18 cellular contexts compared by ENCODE assay signal in the genomic region with DNA sequence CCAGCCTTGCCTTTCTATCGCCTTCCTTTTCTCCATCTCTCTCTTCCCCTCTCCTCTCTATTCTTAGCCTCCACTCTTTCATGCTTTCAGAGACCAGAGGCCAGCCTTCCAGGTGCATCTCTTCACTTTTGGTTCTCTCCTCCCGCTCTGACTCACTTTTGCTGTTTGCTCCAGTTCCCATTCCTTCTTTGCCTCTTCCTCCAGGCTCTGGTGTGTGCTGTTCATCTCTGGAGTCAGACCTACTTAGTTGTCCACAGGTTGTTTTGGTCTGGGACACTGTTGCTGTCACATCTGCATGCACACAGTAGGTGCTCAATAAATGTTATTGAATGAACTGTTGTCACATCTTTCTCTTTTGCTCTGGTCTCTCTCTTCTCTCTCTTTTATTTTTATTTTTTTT. TPM values are rescaled to one million over a fixed set of nuclear protein-coding genes. Genes with fewer than 3 reads are reported as not detected.
DNase-seq lines count a peak whose midpoint lies in the region; ATAC-seq and TF ChIP-seq lines count a peak whose summit lies in the region.
"Had no signal": no experiment of that assay in that cellular context is flagged by ENCODE, and none has a peak within 500 bp of the region (broad histone marks: within the 10 kb centered on the region; RNA-seq: fewer than 3 reads in every experiment).

No MANE protein-coding gene starts in this region.

- peaks cover 60% of the 10 kb centered on the region for H3K27me3 Mint-ChIP-seq in activated T-cell treated with anti-CD3 and anti-CD28 coated beads, Interleukin-2, amount 50 U/mL, for 72 hours (ENCODE audit: low read depth)
- peaks cover 84% of the 10 kb centered on the region for H3K27me3 Mint-ChIP-seq in activated T-cell treated with anti-CD3 and anti-CD28 coated beads, Interleukin-2, amount 50 U/mL, for 24 hours
- H3K27me3 Mint-ChIP-seq in GM23338 (ENCODE audit: insufficient read depth, low read depth, poor library complexity) (peaks cover 72% of the 10 kb centered on the region), immature natural killer cell (ENCODE audit: low read depth in 3 of 3) (peaks cover 25 to 48% (median 26%) of the 10 kb centered on the region in 3 donors), neural crest cell (ENCODE audit: low read depth) (peaks cover 91% of the 10 kb centered on the region)

- H3K4me3 Mint-ChIP-seq in activated T-cell treated with anti-CD3 and anti-CD28 coated beads, Interleukin-2, amount 50 U/mL, for 72 hours = peak overlapping the region; percentile 12 to 14
- no peak overlapping the region for H3K4me3 Mint-ChIP-seq in activated T-cell treated with anti-CD3 and anti-CD28 coated beads, Interleukin-2, amount 50 U/mL, for 24 hours
- peak overlapping the region; percentile 13; the same call in 1 of the 3 replicates for H3K4me3 Mint-ChIP-seq in GM23338
- H3K4me3 Mint-ChIP-seq in immature natural killer cell = peak overlapping the region in 4 of 5 donors; percentile 8 to 61 (median 36)
- H3K4me3 Mint-ChIP-seq in neural crest cell = peak overlapping the region; percentile 56

- 0 out of 2 replicates have a peak, but pooled peaks cover 6% of the 10 kb centered on the region for H3F3A ChIP-seq in GM23338 (replicated peaks; ENCODE audit: low read depth)

- H3K4me1 Mint-ChIP-seq in activated T-cell treated with anti-CD3 and anti-CD28 coated beads, Interleukin-2, amount 50 U/mL, for 72 hours (ENCODE audit: low read depth) = peaks cover 7% of the 10 kb centered on the region
- H3K4me1 Mint-ChIP-seq in activated T-cell treated with anti-CD3 and anti-CD28 coated beads, Interleukin-2, amount 50 U/mL, for 24 hours (ENCODE audit: low read depth) = peaks cover 7% of the 10 kb centered on the region
- H3K4me1 Mint-ChIP-seq in GM23338 (peaks cover 10% of the 10 kb centered on the region), immature natural killer cell (peaks cover 11 to 13% of the 10 kb centered on the region in 2 donors), neural crest cell (peaks cover 14% of the 10 kb centered on the region)

- no peak for DNase-seq in activated T-cell treated with anti-CD3 and anti-CD28 coated beads, Interleukin-2, amount 50 U/mL, for 72 hours
- no peak for DNase-seq in activated T-cell treated with anti-CD3 and anti-CD28 coated beads, Interleukin-2, amount 50 U/mL, for 24 hours
- DNase-seq in GM23338 (ENCODE audit: low spot score) = no peak
- no peak for DNase-seq in immature natural killer cell
- no peak for DNase-seq in neural crest cell (ENCODE audit: low read depth, low spot score)
- DNase-seq in central memory CD4-positive, alpha-beta T cell = no peak
- DNase-seq in effector CD8-positive, alpha-beta T cell (lab: John Stamatoyannopoulos, UW) = no peak
- DNase-seq: DMS 273 treated with DMSO at 0.1 percent for 48 hours, NCI-H1417, NCI-H2029, NCI-H2171 treated with DMSO at 0.1 percent for 48 hours, NCI-H82, Right ventricle myocardium superior had no signal

- no peak overlapping the region for H2AFZ ChIP-seq in GM23338

- no peak overlapping the region for H3K4me3 ChIP-seq in GM23338
- H3K4me3 ChIP-seq: HAP-1 had no signal

- H3K79me2 ChIP-seq in GM23338 (replicated peaks; ENCODE audit: insufficient read depth) = no peaks in the 10 kb centered on the region

- no peak overlapping the region for H3K27ac ChIP-seq in GM23338 (ENCODE audit: low read depth)

- no peaks in the 10 kb centered on the region for H3K36me3 ChIP-seq in GM23338 (ENCODE audit: insufficient read depth)
- H3K36me3 ChIP-seq: HAP-1 had no signal

- ATAC-seq in activated T-cell treated with anti-CD3 and anti-CD28 coated beads, Interleukin-2, amount 50 U/mL, for 72 hours (replicated peaks in 1 of 2) = no peak
- ATAC-seq in GM23338 = no peak
- no peak for ATAC-seq in HG03135 (IDR thresholded peaks at IDR 0.05; ENCODE audit: unreplicated experiment)
- ATAC-seq: Panc1 had no signal

- H3K36me3 Mint-ChIP-seq in activated T-cell treated with anti-CD3 and anti-CD28 coated beads, Interleukin-2, amount 50 U/mL, for 72 hours (ENCODE audit: insufficient read depth in 2 of 2) = no peaks in the 10 kb centered on the region
- H3K36me3 Mint-ChIP-seq in activated T-cell treated with anti-CD3 and anti-CD28 coated beads, Interleukin-2, amount 50 U/mL, for 24 hours (ENCODE audit: low read depth) = no peaks in the 10 kb centered on the region
- no peaks in the 10 kb centered on the region; the same call in 2 of the 3 replicates for H3K36me3 Mint-ChIP-seq in GM23338 (ENCODE audit: low read depth)
- no peaks in the 10 kb centered on the region for H3K36me3 Mint-ChIP-seq in immature natural killer cell
- H3K36me3 Mint-ChIP-seq in neural crest cell (ENCODE audit: low read depth) = no peaks in the 10 kb centered on the region

- H3K4me2 ChIP-seq in GM23338 = no peak overlapping the region

- H3K9me3 Mint-ChIP-seq in activated T-cell treated with anti-CD3 and anti-CD28 coated beads, Interleukin-2, amount 50 U/mL, for 72 hours = no peaks in the 10 kb centered on the region
- no peaks in the 10 kb centered on the region for H3K9me3 Mint-ChIP-seq in activated T-cell treated with anti-CD3 and anti-CD28 coated beads, Interleukin-2, amount 50 U/mL, for 24 hours
- H3K9me3 Mint-ChIP-seq in GM23338 (no peaks in the 10 kb centered on the region), immature natural killer cell (peaks cover 0 to 6% (median 0%) of the 10 kb centered on the region in 6 donors), neural crest cell (no peaks in the 10 kb centered on the region)

- no peaks in the 10 kb centered on the region for H3K9me2 ChIP-seq in GM23338 (ENCODE audit: insufficient read depth)

- H3K27me3 ChIP-seq in GM23338 (ENCODE audit: insufficient read depth) = peaks cover 96% of the 10 kb centered on the region

- peaks cover 9% of the 10 kb centered on the region; the same call in 1 of the 2 replicates for H4K20me1 ChIP-seq in GM23338 (replicated peaks; ENCODE audit: insufficient read depth)

- H3K4me1 ChIP-seq in GM23338 (ENCODE audit: insufficient read depth) = peaks cover 11% of the 10 kb centered on the region; the same call in 1 of the 2 replicates
- H3K4me1 ChIP-seq: HAP-1 had no signal

- no peak for TF ChIP-seq CTCF in GM23338 (conservative IDR thresholded peaks at IDR 0.05; ENCODE audit: low read depth in 2 of 2)
- TF ChIP-seq CTCF in neural crest cell (conservative IDR thresholded peaks at IDR 0.05) = no peak

- no peak overlapping the region for H3K27ac Mint-ChIP-seq in activated T-cell treated with anti-CD3 and anti-CD28 coated beads, Interleukin-2, amount 50 U/mL, for 72 hours
- H3K27ac Mint-ChIP-seq in activated T-cell treated with anti-CD3 and anti-CD28 coated beads, Interleukin-2, amount 50 U/mL, for 24 hours = no peak overlapping the region
- H3K27ac Mint-ChIP-seq in GM23338 (no peak overlapping the region), immature natural killer cell (no peak overlapping the region), neural crest cell (ENCODE audit: unreplicated experiment) (no peak overlapping the region)

TF ChIP-seq in GM23338, 12 proteins besides CTCF, POLR2A, EP300 and RAD21 (continues in another document):
- no peak for TF ChIP-seq POLR2AphosphoS5 (IDR thresholded peaks at IDR 0.05; ENCODE audit: low read depth)

RNA-seq across cellular contexts. Expression of a gene that starts 1.6 kb away (rescaled TPM):
- total RNA-seq in activated T-cell treated with anti-CD3 and anti-CD28 coated beads, Interleukin-2, amount 50 U/mL, for 72 hours = not detected
- 0.10 and 0.31 TPM in 2 replicates for total RNA-seq in GM23338 (2014; rRNA removed; shearing (Covaris generic))
- polyA plus RNA-seq in GM23338 (2016; fragmentation: Nextera tagmentation; extraction: Ambion mirVana) = 0.08 and 0.16 TPM in 2 replicates
- polyA plus RNA-seq in immature natural killer cell = not detected
- 0.09 TPM in 1 of 2 replicates, not detected in the other for total RNA-seq in neural crest cell
- total RNA-seq: A673, NCI-H460 had no signal
